Comparison of ENCODE assay signal across 28 cellular contexts in genomic region chr7:15166620-15167019, GRCh38.
"Had no signal": no experiment of that assay in that cellular context is flagged by ENCODE, and none has a peak within 500 bp of the region (broad histone marks: within the 10 kb centered on the region; RNA-seq: fewer than 3 reads in every experiment).

No MANE protein-coding gene starts in this region.

- H3K4me3 Mint-ChIP-seq: stimulated activated effector memory CD8-positive, alpha-beta T cell treated with anti-CD3 and anti-CD28 coated beads, Interleukin-12 subunit alpha, Interleukin-12 subunit beta, amount 100 ng/mL, for 72 hours; stimulated activated memory B cell treated with anti-CD40 and anti-IgM and Interleukin-4, amounts not matched to agents 10 μg/mL and 1 μg/mL and 100 μg/mL, for 72 hours; stimulated activated naive B cell treated with anti-CD40 and anti-IgM and Interleukin-4, amounts not matched to agents 10 μg/mL and 1 μg/mL and 100 μg/mL, for 72 hours; stimulated activated naive CD8-positive, alpha-beta T cell treated with anti-CD3 and anti-CD28 coated beads, Interleukin-15, amount 100 ng/mL, for 72 hours; stimulated activated naive CD8-positive, alpha-beta T cell treated with anti-CD3 and anti-CD28 coated beads, Interleukin-15, Interleukin-2, amounts not matched to agents 100 ng/mL and 50 ng/mL, for 24 hours; type B pancreatic cell had no signal

- H3K36me3 ChIP-seq: stomach, suprapubic skin, thoracic aorta, thyroid gland, tibial artery, tibial nerve, transverse colon, upper lobe of left lung, upper lobe of right lung, uterus, vagina had no signal

- H3K27ac Mint-ChIP-seq: stimulated activated effector memory CD8-positive, alpha-beta T cell treated with anti-CD3 and anti-CD28 coated beads, Interleukin-12 subunit alpha, Interleukin-12 subunit beta, amount 100 ng/mL, for 72 hours; stimulated activated memory B cell treated with anti-CD40 and anti-IgM and Interleukin-4, amounts not matched to agents 10 μg/mL and 1 μg/mL and 100 μg/mL, for 72 hours; stimulated activated naive B cell treated with anti-CD40 and anti-IgM and Interleukin-4, amounts not matched to agents 10 μg/mL and 1 μg/mL and 100 μg/mL, for 72 hours; stimulated activated naive CD8-positive, alpha-beta T cell treated with anti-CD3 and anti-CD28 coated beads, Interleukin-15, amount 100 ng/mL, for 72 hours; stimulated activated naive CD8-positive, alpha-beta T cell treated with anti-CD3 and anti-CD28 coated beads, Interleukin-15, Interleukin-2, amounts not matched to agents 100 ng/mL and 50 ng/mL, for 24 hours; type B pancreatic cell had no signal

- H3K27me3 ChIP-seq: stomach, suprapubic skin, testis, thyroid gland, tibial artery, tibial nerve, transverse colon, upper lobe of left lung, upper lobe of right lung, uterus, vagina had no signal

- H3K27me3 Mint-ChIP-seq: stimulated activated memory B cell treated with anti-CD40 and anti-IgM and Interleukin-4, amounts not matched to agents 10 μg/mL and 1 μg/mL and 100 μg/mL, for 72 hours; stimulated activated naive B cell treated with anti-CD40 and anti-IgM and Interleukin-4, amounts not matched to agents 10 μg/mL and 1 μg/mL and 100 μg/mL, for 72 hours; stimulated activated naive CD8-positive, alpha-beta T cell treated with anti-CD3 and anti-CD28 coated beads, Interleukin-15, amount 100 ng/mL, for 72 hours; stimulated activated naive CD8-positive, alpha-beta T cell treated with anti-CD3 and anti-CD28 coated beads, Interleukin-15, Interleukin-2, amounts not matched to agents 100 ng/mL and 50 ng/mL, for 24 hours; type B pancreatic cell had no signal

- H3K4me1 ChIP-seq: stomach, suprapubic skin, testis, thyroid gland, tibial artery, tibial nerve, transverse colon, upper lobe of left lung, upper lobe of right lung, uterus, vagina had no signal

- H3K36me3 Mint-ChIP-seq: stimulated activated effector memory CD8-positive, alpha-beta T cell treated with anti-CD3 and anti-CD28 coated beads, Interleukin-12 subunit alpha, Interleukin-12 subunit beta, amount 100 ng/mL, for 72 hours; stimulated activated memory B cell treated with anti-CD40 and anti-IgM and Interleukin-4, amounts not matched to agents 10 μg/mL and 1 μg/mL and 100 μg/mL, for 72 hours; stimulated activated naive B cell treated with anti-CD40 and anti-IgM and Interleukin-4, amounts not matched to agents 10 μg/mL and 1 μg/mL and 100 μg/mL, for 72 hours; type B pancreatic cell had no signal

- H3K9me3 Mint-ChIP-seq: type B pancreatic cell had no signal

- H3K4me3 ChIP-seq: stomach, suprapubic skin, testis, thoracic aorta, thyroid gland, tibial artery, tibial nerve, transverse colon, upper lobe of left lung, upper lobe of right lung, uterus, vagina had no signal

- H3K9me3 ChIP-seq: stomach, suprapubic skin, testis, thoracic aorta, thyroid gland, tibial artery, transverse colon, upper lobe of left lung, upper lobe of right lung, uterus, vagina had no signal

- DNase-seq: stimulated activated CD4-positive, alpha-beta T cell treated with anti-CD3 and anti-CD28 coated beads, Interleukin-2, amount 100 ng/mL, for 48 hours; stimulated activated CD4-positive, alpha-beta T cell treated with anti-CD3 and anti-CD28 coated beads, Interleukin-4, amount 100 ng/mL, for 1 hour; stimulated activated CD4-positive, alpha-beta T cell treated with anti-CD3 and anti-CD28 coated beads, Interleukin-4, amount 100 ng/mL, for 24 hours; stimulated activated CD4-positive, alpha-beta T cell treated with anti-CD3 and anti-CD28 coated beads, Interleukin-4, amount 100 ng/mL, for 4 hours; stimulated activated CD8-positive, alpha-beta memory T cell treated with anti-CD3 and anti-CD28 coated beads, Interleukin-4, amount 100 ng/mL, for 48 hours; stimulated activated naive B cell treated with anti-CD40 and anti-IgM and Interleukin-4, amounts not matched to agents 10 μg/mL and 1 μg/mL and 100 μg/mL, for 72 hours; stimulated activated naive CD4-positive, alpha-beta T cell; stimulated activated naive CD4-positive, alpha-beta T cell treated with Interleukin-2 at 50 U/mL for 16 hours; stimulated activated naive CD8-positive, alpha-beta T cell treated with anti-CD3 and anti-CD28 coated beads, Interleukin-15, amount 100 ng/mL, for 72 hours; stimulated activated naive CD8-positive, alpha-beta T cell treated with anti-CD3 and anti-CD28 coated beads, Interleukin-15, Interleukin-2, amounts not matched to agents 100 U/mL and 50 U/mL, for 24 hours; stomach; substantia nigra; testis; thyroid gland; tibial artery; transverse colon; trophoblast cell; upper lobe of left lung; upper lobe of right lung; uterus had no signal

- H3K27ac ChIP-seq: stomach, suprapubic skin, testis, thoracic aorta, thyroid gland, tibial artery, tibial nerve, transverse colon, upper lobe of left lung, upper lobe of right lung, uterus, vagina had no signal

- H3K4me1 Mint-ChIP-seq: stimulated activated effector memory CD8-positive, alpha-beta T cell treated with anti-CD3 and anti-CD28 coated beads, Interleukin-12 subunit alpha, Interleukin-12 subunit beta, amount 100 ng/mL, for 72 hours; stimulated activated memory B cell treated with anti-CD40 and anti-IgM and Interleukin-4, amounts not matched to agents 10 μg/mL and 1 μg/mL and 100 μg/mL, for 72 hours; stimulated activated naive B cell treated with anti-CD40 and anti-IgM and Interleukin-4, amounts not matched to agents 10 μg/mL and 1 μg/mL and 100 μg/mL, for 72 hours; stimulated activated naive CD8-positive, alpha-beta T cell treated with anti-CD3 and anti-CD28 coated beads, Interleukin-15, amount 100 ng/mL, for 72 hours had no signal

- ATAC-seq: stimulated activated effector memory CD8-positive, alpha-beta T cell treated with anti-CD3 and anti-CD28 coated beads, Interleukin-12 subunit alpha, Interleukin-12 subunit beta, amount 100 ng/mL, for 72 hours; stimulated activated memory B cell treated with anti-CD40 and anti-IgM and Interleukin-4, amounts not matched to agents 10 μg/mL and 1 μg/mL and 100 μg/mL, for 72 hours; stimulated activated naive B cell treated with anti-CD40 and anti-IgM and Interleukin-4, amounts not matched to agents 10 μg/mL and 1 μg/mL and 100 μg/mL, for 72 hours; stimulated activated naive CD8-positive, alpha-beta T cell treated with anti-CD3 and anti-CD28 coated beads, Interleukin-15, amount 100 ng/mL, for 72 hours; stimulated activated naive CD8-positive, alpha-beta T cell treated with anti-CD3 and anti-CD28 coated beads, Interleukin-15, Interleukin-2, amounts not matched to agents 100 U/mL and 50 U/mL, for 24 hours; upper lobe of right lung had no signal
